Comparison of ENCODE assay signal across 19 cellular contexts in the genomic region with DNA sequence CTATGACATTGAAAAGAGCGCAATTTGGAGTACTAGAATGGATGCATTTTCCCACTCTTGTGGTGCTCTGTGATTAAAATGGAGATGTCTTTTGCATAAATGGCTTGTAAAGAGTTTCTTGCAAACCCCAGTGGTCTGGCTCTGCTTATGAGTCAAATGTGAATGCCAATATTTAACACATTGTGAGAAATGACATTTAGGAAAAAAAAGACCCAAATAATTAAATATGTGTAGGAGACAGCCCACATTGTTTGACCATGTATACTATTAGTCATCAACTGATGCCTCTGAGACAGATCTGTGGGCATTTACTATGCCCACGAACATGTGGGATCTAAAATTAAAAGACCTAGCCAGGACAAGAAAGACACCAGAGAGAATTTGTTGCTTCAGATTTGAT. TPM values are rescaled to one million over a fixed set of nuclear protein-coding genes. Genes with fewer than 3 reads are reported as not detected.
"Had no signal": no experiment of that assay in that cellular context is flagged by ENCODE, and none has a peak within 500 bp of the region (broad histone marks: within the 10 kb centered on the region; RNA-seq: fewer than 3 reads in every experiment).

No MANE protein-coding gene starts in this region.

- H3K4me3 ChIP-seq: esophagus muscularis mucosa, lower lobe of right lung, psoas muscle, right lobe of liver, spleen, tibial artery had no signal

- DNase-seq: activated CD4-positive, alpha-beta T cell treated with anti-CD3 and anti-CD28 coated beads for 4 hours; activated CD8-positive, alpha-beta T cell treated with anti-CD3 and anti-CD28 coated beads for 36 hours; activated effector memory CD4-positive, alpha-beta T cell treated with anti-CD3 and anti-CD28 coated beads, Interleukin-2, amount 50 U/mL, for 16 hours; activated T-cell treated with anti-CD3 and anti-CD28 coated beads, Interleukin-2, amount 50 U/mL, for 4 hours; amygdala; brain microvascular endothelial cell; cortex of kidney; effector CD4-positive, alpha-beta T cell; left cardiac atrium; lower lobe of right lung; psoas muscle; right lobe of liver; spleen; T-helper 2 cell; tibial artery had no signal

- H3K27ac Mint-ChIP-seq: activated CD8-positive, alpha-beta T cell treated with anti-CD3 and anti-CD28 coated beads for 36 hours; activated naive CD4-positive, alpha-beta T cell treated with anti-CD3 and anti-CD28 coated beads, Interleukin-2, amount 50 U/mL, for 72 hours; WTC11 had no signal

- H3K4me1 ChIP-seq: lower lobe of right lung, psoas muscle, right lobe of liver, spleen had no signal

- H3K36me3 ChIP-seq: brain microvascular endothelial cell, esophagus muscularis mucosa, lower lobe of right lung, right lobe of liver, spleen, tibial artery had no signal

- H3K27ac ChIP-seq: brain microvascular endothelial cell, esophagus muscularis mucosa, lower lobe of right lung, psoas muscle, right lobe of liver, spleen, tibial artery had no signal

- H3K4me1 Mint-ChIP-seq: WTC11 had no signal

- H3K4me3 Mint-ChIP-seq: activated CD8-positive, alpha-beta T cell treated with anti-CD3 and anti-CD28 coated beads for 36 hours; activated T-cell treated with anti-CD3 and anti-CD28 coated beads, Interleukin-2, amount 50 U/mL, for 4 hours; WTC11 had no signal

- H3K9me3 ChIP-seq: lower lobe of right lung, psoas muscle, tibial artery had no signal

- H3K27me3 Mint-ChIP-seq: activated CD8-positive, alpha-beta T cell treated with anti-CD3 and anti-CD28 coated beads for 36 hours had no signal

- H3K27me3 ChIP-seq: brain microvascular endothelial cell, esophagus muscularis mucosa, right lobe of liver, spleen, tibial artery had no signal

- ATAC-seq: activated CD8-positive, alpha-beta T cell treated with anti-CD3 and anti-CD28 coated beads for 36 hours; activated T-cell treated with anti-CD3 and anti-CD28 coated beads, Interleukin-2, amount 50 U/mL, for 4 hours; left cardiac atrium; lower lobe of right lung; psoas muscle; right lobe of liver; WTC11 had no signal

RNA-seq across cellular contexts. Expression of gene RUNX1, which starts 22.2 kb away (rescaled TPM):
- polyA plus RNA-seq: neural cell had no signal
